26 cellular contexts compared by ENCODE assay signal in the genomic region with DNA sequence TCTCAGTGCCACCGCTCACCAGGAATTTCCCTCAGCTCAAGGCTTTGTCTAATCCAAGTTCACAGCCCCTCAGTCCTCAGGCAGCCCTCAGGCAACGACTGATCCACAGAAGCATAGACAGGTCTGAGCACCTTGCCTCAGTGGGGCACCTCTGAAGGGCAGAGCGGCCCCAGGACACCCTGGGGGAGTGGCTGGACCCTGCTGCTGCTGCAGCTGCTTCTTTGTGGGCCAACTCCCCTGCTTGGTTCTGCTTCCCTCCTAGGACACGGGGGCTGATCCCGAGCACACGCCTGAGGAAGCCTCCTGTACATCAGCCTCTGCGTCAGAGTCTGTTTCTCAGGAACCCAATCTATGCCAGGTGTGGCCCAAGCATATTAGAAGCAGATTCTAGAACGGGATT. TPM values are rescaled to one million over a fixed set of nuclear protein-coding genes. Genes with fewer than 3 reads are reported as not detected.
"Had no signal": no experiment of that assay in that cellular context is flagged by ENCODE, and none has a peak within 500 bp of the region (broad histone marks: within the 10 kb centered on the region; RNA-seq: fewer than 3 reads in every experiment).

No MANE protein-coding gene starts in this region.

- H3K9me3 Mint-ChIP-seq: activated CD4-positive, alpha-beta T cell treated with anti-CD3 and anti-CD28 coated beads, Interleukin-2, amount 10 ng/mL, durations not matched to agents 24 days and 14 days; activated naive CD4-positive, alpha-beta T cell treated with anti-CD3 and anti-CD28 coated beads, Interleukin-2, amount 10 ng/mL, durations not matched to agents 7 days and 5 days; activated naive CD4-positive, alpha-beta T cell treated with anti-CD3 and anti-CD28 coated beads, Interleukin-2, amount 50 U/mL, for 72 hours; activated T-cell treated with anti-CD3 and anti-CD28 coated beads, Interleukin-2, amount 50 U/mL, for 24 hours; endodermal cell had no signal

- H3K27ac Mint-ChIP-seq: activated CD4-positive, alpha-beta memory T cell treated with anti-CD3 and anti-CD28 coated beads for 36 hours; activated CD4-positive, alpha-beta T cell treated with anti-CD3 and anti-CD28 coated beads for 36 hours; activated CD4-positive, alpha-beta T cell treated with anti-CD3 and anti-CD28 coated beads, Interleukin-2, amount 10 ng/mL, durations not matched to agents 24 days and 14 days; activated naive CD4-positive, alpha-beta T cell treated with anti-CD3 and anti-CD28 coated beads, Interleukin-2, amount 10 ng/mL, durations not matched to agents 7 days and 5 days; activated naive CD4-positive, alpha-beta T cell treated with anti-CD3 and anti-CD28 coated beads, Interleukin-2, amount 50 U/mL, for 72 hours; activated naive CD8-positive, alpha-beta T cell treated with anti-CD3 and anti-CD28 coated beads, Interleukin-2, amount 10 ng/mL, durations not matched to agents 7 days and 5 days; activated T-cell treated with anti-CD3 and anti-CD28 coated beads, Interleukin-2, amount 50 U/mL, for 24 hours; activated T-cell treated with anti-CD3 and anti-CD28 coated beads, Interleukin-2, amount 50 U/mL, for 72 hours; endodermal cell had no signal

- H3K4me3 ChIP-seq: colonic mucosa, gastrocnemius medialis, heart left ventricle had no signal

- FAIRE-seq: astrocyte had no signal

- H3K4me3 Mint-ChIP-seq: activated CD4-positive, alpha-beta memory T cell treated with anti-CD3 and anti-CD28 coated beads for 36 hours; activated CD4-positive, alpha-beta T cell treated with anti-CD3 and anti-CD28 coated beads for 36 hours; activated CD4-positive, alpha-beta T cell treated with anti-CD3 and anti-CD28 coated beads, Interleukin-2, amount 10 ng/mL, durations not matched to agents 24 days and 14 days; activated naive CD4-positive, alpha-beta T cell treated with anti-CD3 and anti-CD28 coated beads, Interleukin-2, amount 10 ng/mL, durations not matched to agents 7 days and 5 days; activated naive CD8-positive, alpha-beta T cell treated with anti-CD3 and anti-CD28 coated beads, Interleukin-2, amount 10 ng/mL, durations not matched to agents 7 days and 5 days; activated T-cell treated with anti-CD3 and anti-CD28 coated beads, Interleukin-2, amount 50 U/mL, for 24 hours; activated T-cell treated with anti-CD3 and anti-CD28 coated beads, Interleukin-2, amount 50 U/mL, for 72 hours; endodermal cell had no signal

- H3K27ac ChIP-seq: colonic mucosa, foreskin keratinocyte, gastrocnemius medialis, heart left ventricle had no signal

- H3K27me3 ChIP-seq: colonic mucosa, gastrocnemius medialis had no signal

- H3K4me1 Mint-ChIP-seq: activated CD4-positive, alpha-beta T cell treated with anti-CD3 and anti-CD28 coated beads for 36 hours; activated CD4-positive, alpha-beta T cell treated with anti-CD3 and anti-CD28 coated beads, Interleukin-2, amount 10 ng/mL, durations not matched to agents 24 days and 14 days; activated naive CD4-positive, alpha-beta T cell treated with anti-CD3 and anti-CD28 coated beads, Interleukin-2, amount 10 ng/mL, durations not matched to agents 7 days and 5 days; activated naive CD8-positive, alpha-beta T cell treated with anti-CD3 and anti-CD28 coated beads, Interleukin-2, amount 10 ng/mL, durations not matched to agents 7 days and 5 days; endodermal cell had no signal

- H3K9me3 ChIP-seq: colonic mucosa, gastrocnemius medialis, heart left ventricle had no signal

- DNase-seq: activated CD4-positive, alpha-beta memory T cell treated with anti-CD3 and anti-CD28 coated beads for 36 hours; activated CD4-positive, alpha-beta T cell treated with anti-CD3 and anti-CD28 coated beads for 36 hours; activated CD4-positive, alpha-beta T cell treated with anti-CD3 and anti-CD28 coated beads, Interleukin-2, amount 10 ng/mL, durations not matched to agents 24 days and 14 days; activated CD4-positive, CD25-positive, alpha-beta regulatory T cell; activated CD4-positive, CD25-positive, alpha-beta regulatory T cell treated with anti-CD3 and anti-CD28 coated beads, Interleukin-2, amount 50 U/mL, for 72 hours; activated CD8-positive, alpha-beta memory T cell treated with anti-CD3 and anti-CD28 coated beads, Interleukin-2, amount 50 U/mL, for 48 hours; activated gamma-delta T cell; activated naive CD4-positive, alpha-beta T cell; activated naive CD4-positive, alpha-beta T cell treated with anti-CD3 and anti-CD28 coated beads, Interleukin-2, amount 10 ng/mL, durations not matched to agents 7 days and 5 days; activated naive CD8-positive, alpha-beta T cell treated with anti-CD3 and anti-CD28 coated beads, Interleukin-2, amount 10 ng/mL, durations not matched to agents 7 days and 5 days; activated T-cell treated with anti-CD3 and anti-CD28 coated beads for 4 hours; activated T-cell treated with anti-CD3 and anti-CD28 coated beads, Interleukin-2, amount 50 U/mL, for 24 hours; activated T-cell treated with anti-CD3 and anti-CD28 coated beads, Interleukin-2, amount 50 U/mL, for 72 hours; central memory CD4-positive, alpha-beta T cell; cerebellar nuclear complex; colonic mucosa; effector memory CD4-positive, alpha-beta T cell; endodermal cell; foreskin keratinocyte; gastrocnemius medialis; glutamatergic neuron; heart left ventricle; T-helper 2 cell had no signal

- H3K4me1 ChIP-seq: colonic mucosa, foreskin keratinocyte, gastrocnemius medialis, heart left ventricle had no signal

- H3K36me3 ChIP-seq: colonic mucosa, gastrocnemius medialis had no signal

- ATAC-seq: activated CD4-positive, alpha-beta T cell treated with anti-CD3 and anti-CD28 coated beads for 36 hours; activated naive CD4-positive, alpha-beta T cell treated with anti-CD3 and anti-CD28 coated beads, Interleukin-2, amount 50 U/mL, for 72 hours; activated T-cell treated with anti-CD3 and anti-CD28 coated beads, Interleukin-2, amount 50 U/mL, for 72 hours; esophagus mucosa; foreskin keratinocyte; gastrocnemius medialis; heart left ventricle had no signal

RNA-seq across cellular contexts. Expression of gene FAM24B, which starts 49.9 kb away (rescaled TPM):
- total RNA-seq: gastrocnemius medialis had no signal
